ENCODE assay signal across 13 cellular contexts in genomic region chr1:154429841-154430611, GRCh38. TPM values are rescaled to one million over a fixed set of nuclear protein-coding genes. Genes with fewer than 3 reads are reported as not detected.
A peak's percentile ranks its signal among the peaks of the same experiment; 100 is the strongest.
DNase-seq lines count a peak whose midpoint lies in the region; ATAC-seq and TF ChIP-seq lines count a peak whose summit lies in the region.
"Had no signal": no experiment of that assay in that cellular context is flagged by ENCODE, and none has a peak within 500 bp of the region (broad histone marks: within the 10 kb centered on the region; RNA-seq: fewer than 3 reads in every experiment).

No MANE protein-coding gene starts in this region.

- no peak overlapping the region for H3K4me3 Mint-ChIP-seq in activated T-cell treated with anti-CD3 and anti-CD28 coated beads, Interleukin-2, amount 50 U/mL, for 24 hours
- H3K4me3 Mint-ChIP-seq in activated T-cell treated with anti-CD3 and anti-CD28 coated beads, Interleukin-2, amount 50 U/mL, for 4 hours = no peak overlapping the region
- H3K4me3 Mint-ChIP-seq: stimulated activated memory B cell treated with anti-CD40 and anti-IgM and Interleukin-4, amounts not matched to agents 10 μg/mL and 1 μg/mL and 100 μg/mL, for 72 hours had no signal

- TF ChIP-seq POLR2A in breast epithelium (IDR thresholded peaks at IDR 0.05) = no peak

- H3K9me3 ChIP-seq in breast epithelium (no peaks in the 10 kb centered on the region), mucosa of stomach (ENCODE audit: control insufficient read depth, low read length) (no peaks in the 10 kb centered on the region), subcutaneous abdominal adipose tissue (ENCODE audit: control insufficient read depth in 5 of 5, low read length in 5 of 5) (no peaks in the 10 kb centered on the region)
- H3K9me3 ChIP-seq: A549, right atrium auricular region had no signal

- peak overlapping the region; percentile 74 for H3K27ac Mint-ChIP-seq in activated T-cell treated with anti-CD3 and anti-CD28 coated beads, Interleukin-2, amount 50 U/mL, for 24 hours
- H3K27ac Mint-ChIP-seq: stimulated activated memory B cell treated with anti-CD40 and anti-IgM and Interleukin-4, amounts not matched to agents 10 μg/mL and 1 μg/mL and 100 μg/mL, for 72 hours had no signal

- no peak for TF ChIP-seq CTCF in breast epithelium (IDR thresholded peaks at IDR 0.05)

- H3K36me3 ChIP-seq in breast epithelium (no peaks in the 10 kb centered on the region), mucosa of stomach (ENCODE audit: control insufficient read depth, insufficient read depth, low read length) (peaks cover 4% of the 10 kb centered on the region), subcutaneous abdominal adipose tissue (ENCODE audit: control insufficient read depth in 5 of 5, insufficient read depth in 5 of 5, low read length in 5 of 5) (peaks cover 0 to 13% (median 12%) of the 10 kb centered on the region in 5 donors)

- no peaks in the 10 kb centered on the region for H3K27me3 Mint-ChIP-seq in activated T-cell treated with anti-CD3 and anti-CD28 coated beads, Interleukin-2, amount 50 U/mL, for 24 hours
- H3K27me3 Mint-ChIP-seq in activated T-cell treated with anti-CD3 and anti-CD28 coated beads, Interleukin-2, amount 50 U/mL, for 4 hours (ENCODE audit: low read depth) = no peaks in the 10 kb centered on the region
- H3K27me3 Mint-ChIP-seq: stimulated activated memory B cell treated with anti-CD40 and anti-IgM and Interleukin-4, amounts not matched to agents 10 μg/mL and 1 μg/mL and 100 μg/mL, for 72 hours had no signal

- H3K4me1 ChIP-seq in breast epithelium (peaks cover 0 to 5% of the 10 kb centered on the region in 2 donors), mucosa of stomach (ENCODE audit: control insufficient read depth, insufficient read depth, low read length) (peaks cover 87% of the 10 kb centered on the region), subcutaneous abdominal adipose tissue (ENCODE audit: control insufficient read depth in 5 of 5, insufficient read depth in 5 of 5, low read length in 5 of 5) (peaks cover 12 to 53% (median 46%) of the 10 kb centered on the region in 5 donors)

- intact Hi-C loops in breast epithelium (cut with DNase I; ENCODE audit: low total_unique reads) = loop anchor here (5.0 kb wide), 1 partner anchor 1707 kb away; no protein-coding TSS in a partner anchor

- H3K36me3 Mint-ChIP-seq in activated T-cell treated with anti-CD3 and anti-CD28 coated beads, Interleukin-2, amount 50 U/mL, for 24 hours (ENCODE audit: low read depth) = peaks cover 34% of the 10 kb centered on the region
- H3K36me3 Mint-ChIP-seq in activated T-cell treated with anti-CD3 and anti-CD28 coated beads, Interleukin-2, amount 50 U/mL, for 4 hours (ENCODE audit: insufficient read depth) = peaks cover 11% of the 10 kb centered on the region

- no peak for ATAC-seq in activated T-cell treated with anti-CD3 and anti-CD28 coated beads, Interleukin-2, amount 50 U/mL, for 4 hours
- ATAC-seq in HG03159 (IDR thresholded peaks at IDR 0.05; ENCODE audit: unreplicated experiment) = no peak
- ATAC-seq: A549; stimulated activated memory B cell treated with anti-CD40 and anti-IgM and Interleukin-4, amounts not matched to agents 10 μg/mL and 1 μg/mL and 100 μg/mL, for 72 hours had no signal

- H3K4me1 Mint-ChIP-seq in activated T-cell treated with anti-CD3 and anti-CD28 coated beads, Interleukin-2, amount 50 U/mL, for 24 hours (ENCODE audit: low read depth) = peaks cover 66% of the 10 kb centered on the region
- peaks cover 63% of the 10 kb centered on the region for H3K4me1 Mint-ChIP-seq in activated T-cell treated with anti-CD3 and anti-CD28 coated beads, Interleukin-2, amount 50 U/mL, for 4 hours (ENCODE audit: low read depth)

- DNase-seq in activated T-cell treated with anti-CD3 and anti-CD28 coated beads, Interleukin-2, amount 50 U/mL, for 24 hours = no peak
- DNase-seq in activated T-cell treated with anti-CD3 and anti-CD28 coated beads, Interleukin-2, amount 50 U/mL, for 4 hours = no peak
- DNase-seq in breast epithelium (ENCODE audit: low spot score in 2 of 2) (no peak), caudate nucleus (lab: John Stamatoyannopoulos, UW) (no peak), NCI-H146 (lab: John Stamatoyannopoulos, UW) (no peak)
- DNase-seq: stimulated activated CD4-positive, alpha-beta T cell treated with anti-CD3 and anti-CD28 coated beads, Interleukin-4, amount 100 ng/mL, for 4 hours had no signal

- peak overlapping the region; percentile 17 to 45 for H3K27ac ChIP-seq in breast epithelium
- peak overlapping the region; percentile 37 for H3K27ac ChIP-seq in subcutaneous abdominal adipose tissue (ENCODE audit: low read depth, low read length)
- H3K27ac ChIP-seq in caudate nucleus (ENCODE audit: low read depth, low read length) = no peak overlapping the region
- H3K27ac ChIP-seq: A549 had no signal

- no peaks in the 10 kb centered on the region for H3K27me3 ChIP-seq in breast epithelium
- no peaks in the 10 kb centered on the region for H3K27me3 ChIP-seq in mucosa of stomach (ENCODE audit: control insufficient read depth, insufficient read depth, low read length)
- no peaks in the 10 kb centered on the region for H3K27me3 ChIP-seq in subcutaneous abdominal adipose tissue (ENCODE audit: control insufficient read depth in 5 of 5, insufficient read depth in 4 of 5, low read length in 5 of 5)
- H3K27me3 ChIP-seq: right atrium auricular region had no signal

- H3K4me3 ChIP-seq in breast epithelium = no peak overlapping the region
- H3K4me3 ChIP-seq in mucosa of stomach (ENCODE audit: low read length) = peak overlapping the region; percentile 15
- H3K4me3 ChIP-seq in subcutaneous abdominal adipose tissue (ENCODE audit: low read depth in 1 of 5, low read length in 5 of 5) = no peak overlapping the region
- H3K4me3 ChIP-seq: A549, right atrium auricular region had no signal

- H3K9ac ChIP-seq in mucosa of stomach (ENCODE audit: low read length) = peak overlapping the region; percentile 40
- H3K9ac ChIP-seq in subcutaneous abdominal adipose tissue (ENCODE audit: low read length in 5 of 5) = no peak overlapping the region

- H3K9me3 Mint-ChIP-seq in activated T-cell treated with anti-CD3 and anti-CD28 coated beads, Interleukin-2, amount 50 U/mL, for 24 hours = no peaks in the 10 kb centered on the region
- no peaks in the 10 kb centered on the region for H3K9me3 Mint-ChIP-seq in activated T-cell treated with anti-CD3 and anti-CD28 coated beads, Interleukin-2, amount 50 U/mL, for 4 hours
- H3K9me3 Mint-ChIP-seq: stimulated activated memory B cell treated with anti-CD40 and anti-IgM and Interleukin-4, amounts not matched to agents 10 μg/mL and 1 μg/mL and 100 μg/mL, for 72 hours had no signal

RNA-seq across cellular contexts. Expression of gene IL6R, which starts 24.9 kb away (rescaled TPM):
- total RNA-seq in activated T-cell treated with anti-CD3 and anti-CD28 coated beads, Interleukin-2, amount 50 U/mL, for 4 hours = 10 to 100 TPM; 20.7 to 28.7 (median 24.1) TPM
- total RNA-seq in breast epithelium = 10 to 100 TPM; 23.6 to 26.8 (median 24.0) TPM
- total RNA-seq: OCI-LY7 had no signal
